Comparison of ENCODE assay signal across 17 cellular contexts in genomic region chr17:50356418-50356817, GRCh38. TPM values are rescaled to one million over a fixed set of nuclear protein-coding genes. Genes with fewer than 3 reads are reported as not detected.
A peak's percentile ranks its signal among the peaks of the same experiment; 100 is the strongest.
DNase-seq lines count a peak whose midpoint lies in the region; ATAC-seq and TF ChIP-seq lines count a peak whose summit lies in the region.
"Had no signal": no experiment of that assay in that cellular context is flagged by ENCODE, and none has a peak within 500 bp of the region (broad histone marks: within the 10 kb centered on the region; RNA-seq: fewer than 3 reads in every experiment).

No MANE protein-coding gene starts in this region.

- peak; percentile 22 for DNase-seq in activated T-cell treated with anti-CD3 and anti-CD28 coated beads, Interleukin-2, amount 50 U/mL, for 24 hours
- DNase-seq in activated T-cell treated with anti-CD3 and anti-CD28 coated beads, Interleukin-2, amount 50 U/mL, for 72 hours, result no peak
- no peak for DNase-seq in RWPE1 (ENCODE audit: low spot score)
- DNase-seq in neuronal stem cell (ENCODE audit: low spot score), result no peak
- peak; percentile 52 to 77 for DNase-seq in suprapubic skin (ENCODE audit: low spot score in 2 of 2)
- no peak for DNase-seq in NCI-H146 treated with DMSO at 0.1 percent for 48 hours (lab: John Stamatoyannopoulos, UW; ENCODE audit: unreplicated experiment)
- no peak for DNase-seq in glomerular visceral epithelial cell (ENCODE audit: extremely low spot score)
- no peak for DNase-seq in CD8-positive, alpha-beta T cell
- DNase-seq: DMS79, GOT3, Kasumi-1, NCI-H187, NCI-H446, NCI-H526, OCI-M1, Right ventricle myocardium superior had no signal

- no peak overlapping the region for H3K4me2 ChIP-seq in neuronal stem cell (ENCODE audit: insufficient read depth, low read length, poor library complexity, severe bottlenecking)

- intact Hi-C loops in CD8-positive, alpha-beta T cell (cut with DNase I, micrococcal nuclease), result no loop called here

- peak overlapping the region; percentile 65 for H3K23ac ChIP-seq in neuronal stem cell (ENCODE audit: low read depth, low read length, poor library complexity)

- no peak overlapping the region for H2BK12ac ChIP-seq in neuronal stem cell (ENCODE audit: low read length)

- no peaks in the 10 kb centered on the region for H3K9me3 Mint-ChIP-seq in activated T-cell treated with anti-CD3 and anti-CD28 coated beads, Interleukin-2, amount 50 U/mL, for 24 hours
- H3K9me3 Mint-ChIP-seq in activated T-cell treated with anti-CD3 and anti-CD28 coated beads, Interleukin-2, amount 50 U/mL, for 72 hours, result no peaks in the 10 kb centered on the region
- H3K9me3 Mint-ChIP-seq in CD8-positive, alpha-beta T cell, result no peaks in the 10 kb centered on the region
- H3K9me3 Mint-ChIP-seq: CD14-positive monocyte had no signal

- no peak overlapping the region for H4K91ac ChIP-seq in neuronal stem cell (ENCODE audit: low read depth, low read length, poor library complexity)

- TF ChIP-seq EP300 in suprapubic skin (IDR thresholded peaks at IDR 0.05), result no peak

- peaks cover 19% of the 10 kb centered on the region for H3K79me1 ChIP-seq in neuronal stem cell (ENCODE audit: low read depth, low read length)

- H3K9me3 ChIP-seq in neuronal stem cell (replicated peaks in 1 of 2; ENCODE audit: control insufficient read depth in 2 of 2, insufficient read depth in 1 of 2, low read depth in 1 of 2, low read length in 2 of 2), result no peaks in the 10 kb centered on the region
- H3K9me3 ChIP-seq in suprapubic skin, result no peaks in the 10 kb centered on the region
- no peaks in the 10 kb centered on the region for H3K9me3 ChIP-seq in CD8-positive, alpha-beta T cell (ENCODE audit: low read length)

- H3K36me3 Mint-ChIP-seq in activated T-cell treated with anti-CD3 and anti-CD28 coated beads, Interleukin-2, amount 50 U/mL, for 24 hours (ENCODE audit: low read depth), result peaks cover 80% of the 10 kb centered on the region
- no peaks in the 10 kb centered on the region for H3K36me3 Mint-ChIP-seq in activated T-cell treated with anti-CD3 and anti-CD28 coated beads, Interleukin-2, amount 50 U/mL, for 72 hours (ENCODE audit: insufficient read depth in 2 of 2)
- H3K36me3 Mint-ChIP-seq in CD8-positive, alpha-beta T cell, result peaks cover 71% of the 10 kb centered on the region

- no peak overlapping the region for H2BK5ac ChIP-seq in neuronal stem cell (ENCODE audit: low read length)

- H3K27me3 Mint-ChIP-seq in activated T-cell treated with anti-CD3 and anti-CD28 coated beads, Interleukin-2, amount 50 U/mL, for 24 hours, result no peaks in the 10 kb centered on the region
- H3K27me3 Mint-ChIP-seq in activated T-cell treated with anti-CD3 and anti-CD28 coated beads, Interleukin-2, amount 50 U/mL, for 72 hours (ENCODE audit: low read depth), result no peaks in the 10 kb centered on the region
- H3K27me3 Mint-ChIP-seq in CD8-positive, alpha-beta T cell (ENCODE audit: low read depth), result no peaks in the 10 kb centered on the region

- H3K4me3 ChIP-seq in neuronal stem cell (ENCODE audit: low read length in 2 of 2), result no peak overlapping the region
- no peak overlapping the region for H3K4me3 ChIP-seq in suprapubic skin
- no peak overlapping the region for H3K4me3 ChIP-seq in CD8-positive, alpha-beta T cell (ENCODE audit: low read depth, low read length)

- no peak overlapping the region for H4K8ac ChIP-seq in neuronal stem cell (ENCODE audit: low read depth, low read length)

- H3K4me1 ChIP-seq in neuronal stem cell (ENCODE audit: control insufficient read depth in 2 of 2, insufficient read depth in 1 of 2, low read depth in 1 of 2, low read length in 2 of 2), result peaks cover 0 to 2% of the 10 kb centered on the region in 2 donors
- no peaks in the 10 kb centered on the region for H3K4me1 ChIP-seq in suprapubic skin
- no peaks in the 10 kb centered on the region for H3K4me1 ChIP-seq in CD8-positive, alpha-beta T cell (ENCODE audit: insufficient read depth, low read length)

- H3K4ac ChIP-seq in neuronal stem cell (ENCODE audit: low read length), result no peak overlapping the region

- ATAC-seq in activated T-cell treated with anti-CD3 and anti-CD28 coated beads, Interleukin-2, amount 50 U/mL, for 72 hours (replicated peaks in 1 of 2), result no peak
- no peak for ATAC-seq in CD8-positive, alpha-beta T cell

- POLR2A ChIA-PET in RWPE1 (lab: Yijun Ruan, JAX; ENCODE audit: low non-redundant PET), result no interaction called here
- POLR2A ChIA-PET in CD8-positive, alpha-beta T cell (lab: Charles Lee), result no interaction called here

- H2AK5ac ChIP-seq in neuronal stem cell (ENCODE audit: low read depth, low read length), result no peak overlapping the region

- no CpG with 5 or more reads among the region's 12 CpGs for WGBS in neuronal stem cell (ENCODE audit: extremely low coverage in 2 of 2, insufficient read length in 2 of 2, insufficient replicate concordance in 1 of 2), 2 donors
- WGBS in suprapubic skin, result 95% methylated on average over 12 of the region's 12 CpGs

- peaks cover 2% of the 10 kb centered on the region for H3K4me1 Mint-ChIP-seq in activated T-cell treated with anti-CD3 and anti-CD28 coated beads, Interleukin-2, amount 50 U/mL, for 24 hours (ENCODE audit: low read depth)
- H3K4me1 Mint-ChIP-seq in activated T-cell treated with anti-CD3 and anti-CD28 coated beads, Interleukin-2, amount 50 U/mL, for 72 hours (ENCODE audit: low read depth), result no peaks in the 10 kb centered on the region
- peaks cover 16% of the 10 kb centered on the region for H3K4me1 Mint-ChIP-seq in CD8-positive, alpha-beta T cell (ENCODE audit: low read depth)
- H3K4me1 Mint-ChIP-seq: CD14-positive monocyte had no signal

- TF ChIP-seq CTCF in RWPE1 (conservative IDR thresholded peaks at IDR 0.05; ENCODE audit: low read depth) (no peak), suprapubic skin (IDR thresholded peaks at IDR 0.05) (no peak)
- no peak for TF ChIP-seq CTCF in CD8-positive, alpha-beta T cell (IDR thresholded peaks at IDR 0.05)

- H2BK15ac ChIP-seq in neuronal stem cell (ENCODE audit: low read length), result no peak overlapping the region

- H3K36me3 ChIP-seq in neuronal stem cell (replicated peaks in 1 of 2; ENCODE audit: control insufficient read depth in 2 of 2, insufficient read depth in 2 of 2, low read length in 2 of 2), result peaks cover 63 to 94% of the 10 kb centered on the region in 2 donors
- H3K36me3 ChIP-seq in suprapubic skin, result peaks cover 88% of the 10 kb centered on the region
- peaks cover 26% of the 10 kb centered on the region for H3K36me3 ChIP-seq in CD8-positive, alpha-beta T cell (ENCODE audit: insufficient read depth, low read length)

- no peak overlapping the region for H2BK120ac ChIP-seq in neuronal stem cell (ENCODE audit: low read depth, low read length)

- CTCF ChIA-PET in RWPE1 (lab: Yijun Ruan, JAX), result no interaction called here
- CTCF ChIA-PET in CD8-positive, alpha-beta T cell (lab: Charles Lee), result no interaction called here

- H3K18ac ChIP-seq in neuronal stem cell (ENCODE audit: low read length), result no peak overlapping the region

- H3K27ac ChIP-seq in RWPE1 (peak overlapping the region; percentile 28; the same call in 1 of the 2 replicates), neuronal stem cell (replicated peaks; ENCODE audit: low read length) (no peak overlapping the region), suprapubic skin (no peak overlapping the region)
- no peak overlapping the region for H3K27ac ChIP-seq in CD8-positive, alpha-beta T cell (ENCODE audit: low read depth, low read length)

- no peaks in the 10 kb centered on the region for H3K27me3 ChIP-seq in neuronal stem cell (ENCODE audit: control insufficient read depth in 3 of 3, insufficient read depth in 3 of 3, low read depth in 1 of 3, low read length in 3 of 3)
- H3K27me3 ChIP-seq in suprapubic skin, result no peaks in the 10 kb centered on the region
- no peaks in the 10 kb centered on the region for H3K27me3 ChIP-seq in CD8-positive, alpha-beta T cell (ENCODE audit: insufficient read depth, low read length)

- no peak overlapping the region for H3K4me3 Mint-ChIP-seq in activated T-cell treated with anti-CD3 and anti-CD28 coated beads, Interleukin-2, amount 50 U/mL, for 24 hours
- H3K4me3 Mint-ChIP-seq in activated T-cell treated with anti-CD3 and anti-CD28 coated beads, Interleukin-2, amount 50 U/mL, for 72 hours, result no peak overlapping the region
- H3K4me3 Mint-ChIP-seq in CD8-positive, alpha-beta T cell, result no peak overlapping the region
- H3K4me3 Mint-ChIP-seq: CD14-positive monocyte had no signal

- no peak overlapping the region for H3K27ac Mint-ChIP-seq in activated T-cell treated with anti-CD3 and anti-CD28 coated beads, Interleukin-2, amount 50 U/mL, for 24 hours
- H3K27ac Mint-ChIP-seq in activated T-cell treated with anti-CD3 and anti-CD28 coated beads, Interleukin-2, amount 50 U/mL, for 72 hours, result no peak overlapping the region
- no peak overlapping the region for H3K27ac Mint-ChIP-seq in CD8-positive, alpha-beta T cell
- H3K27ac Mint-ChIP-seq: CD14-positive monocyte had no signal

- H2AFZ ChIP-seq in neuronal stem cell (ENCODE audit: low read length), result no peak overlapping the region

- no peak for TF ChIP-seq POLR2A in suprapubic skin (IDR thresholded peaks at IDR 0.05)

- no peak overlapping the region for H3K9ac ChIP-seq in neuronal stem cell (ENCODE audit: low read depth, low read length, poor library complexity)

- H3K14ac ChIP-seq in neuronal stem cell (ENCODE audit: low read length), result no peak overlapping the region

RNA-seq across cellular contexts. Expression of gene XYLT2, which starts 10.5 kb away (rescaled TPM):
- 10 to 100 TPM; 24.2 to 43.8 TPM for total RNA-seq in activated T-cell treated with anti-CD3 and anti-CD28 coated beads, Interleukin-2, amount 50 U/mL, for 72 hours
- polyA plus RNA-seq in neuronal stem cell (2013, experiment 1 of 2), result 11.5 TPM
- polyA plus RNA-seq in neuronal stem cell (2013, experiment 2 of 2), result 12.2 TPM
- 10 to 100 TPM; 36.9 to 61.3 (median 45.5) TPM for total RNA-seq in suprapubic skin
- 1 to 10 TPM; 9.0 to 9.4 TPM for total RNA-seq in CD8-positive, alpha-beta T cell

RNA-seq across cellular contexts. Expression of gene MRPL27, which starts 16.6 kb away (rescaled TPM):
- total RNA-seq in activated T-cell treated with anti-CD3 and anti-CD28 coated beads, Interleukin-2, amount 50 U/mL, for 72 hours, result 10 to 100 TPM; 44.6 to 45.9 TPM
- 55.3 TPM for polyA plus RNA-seq in neuronal stem cell (2013, experiment 1 of 2)
- polyA plus RNA-seq in neuronal stem cell (2013, experiment 2 of 2), result 54.4 TPM
- 10 to 100 TPM; 60.3 to 87.7 (median 65.3) TPM for total RNA-seq in suprapubic skin
- total RNA-seq in CD8-positive, alpha-beta T cell, result 10 to 100 TPM; 28.6 to 30.8 TPM

RNA-seq across cellular contexts. Expression of gene EME1, which starts 16.6 kb away (rescaled TPM):
- total RNA-seq in activated T-cell treated with anti-CD3 and anti-CD28 coated beads, Interleukin-2, amount 50 U/mL, for 72 hours, result 10 to 100 TPM; 42.9 to 43.1 TPM
- polyA plus RNA-seq in neuronal stem cell (2013, experiment 1 of 2), result 21.3 TPM
- 21.0 TPM for polyA plus RNA-seq in neuronal stem cell (2013, experiment 2 of 2)
- 1 to 10 TPM in 2 of 4 donors, under 1 TPM in 2; 0.39 to 2.5 (median 0.98) TPM for total RNA-seq in suprapubic skin
- under 1 TPM; 0.53 to 0.60 TPM for total RNA-seq in CD8-positive, alpha-beta T cell
- total RNA-seq: Right ventricle myocardium superior had no signal

RNA-seq across cellular contexts. Expression of gene LRRC59, which starts 40.9 kb away (rescaled TPM):
- total RNA-seq in activated T-cell treated with anti-CD3 and anti-CD28 coated beads, Interleukin-2, amount 50 U/mL, for 72 hours, result 10 to 100 TPM; 57.6 to 63.6 TPM
- 47.4 TPM for polyA plus RNA-seq in neuronal stem cell (2013, experiment 1 of 2)
- polyA plus RNA-seq in neuronal stem cell (2013, experiment 2 of 2), result 46.5 TPM
- 10 to 100 TPM; 16.5 to 58.0 (median 39.0) TPM for total RNA-seq in suprapubic skin
- 10 to 100 TPM; 59.1 to 59.9 TPM for total RNA-seq in CD8-positive, alpha-beta T cell

Comparison
In these comparisons a context has a peak if more than half of its experiments do, and no peak if none do; other contexts are left out.
1. DNase-seq: peak in activated T-cell treated with anti-CD3 and anti-CD28 coated beads, Interleukin-2, amount 50 U/mL, for 24 hours (single experiment) and suprapubic skin (2 of 2); none in activated T-cell treated with anti-CD3 and anti-CD28 coated beads, Interleukin-2, amount 50 U/mL, for 72 hours (0 of 2), RWPE1 (single experiment), neuronal stem cell (single experiment), NCI-H146 treated with DMSO at 0.1 percent for 48 hours (single experiment), glomerular visceral epithelial cell (single experiment) and CD8-positive, alpha-beta T cell (0 of 7).
2. RNA of gene EME1, which starts 16.6 kb away (total RNA-seq): 42.9 to 43.1 TPM in activated T-cell treated with anti-CD3 and anti-CD28 coated beads, Interleukin-2, amount 50 U/mL, for 72 hours; 0.39 to 2.5 TPM in suprapubic skin and 0.53 to 0.60 TPM in CD8-positive, alpha-beta T cell; every median in the first group is over 10 times any median in the second.